Comparison of ENCODE assay signal across 1 cellular context in genomic region chr5:474826-475661, GRCh38.
TF ChIP-seq lines count a peak whose summit lies in the region.

No MANE protein-coding gene starts in this region.

TF ChIP-seq in WTC11, 78 proteins besides CTCF, POLR2A, EP300 and RAD21 (continued from another document):
- TF ChIP-seq USF1 (CRISPR knock-in tag; IDR thresholded peaks at IDR 0.05): peak; percentile 72
- no peak for TF ChIP-seq ZNF263 (CRISPR knock-in tag; IDR thresholded peaks at IDR 0.05; ENCODE audit: low read depth)
- TF ChIP-seq ZNF671 (CRISPR knock-in tag; IDR thresholded peaks at IDR 0.05): no peak
- TF ChIP-seq ZNF423 (CRISPR knock-in tag; IDR thresholded peaks at IDR 0.05): no peak
- TF ChIP-seq TEAD1 (CRISPR knock-in tag; IDR thresholded peaks at IDR 0.05): no peak
- no peak for TF ChIP-seq ATF1 (CRISPR knock-in tag; IDR thresholded peaks at IDR 0.05)
